21 cellular contexts compared by ENCODE assay signal in genomic region chr20:38055294-38055693, GRCh38.
"Had no signal": no experiment of that assay in that cellular context is flagged by ENCODE, and none has a peak within 500 bp of the region (broad histone marks: within the 10 kb centered on the region; RNA-seq: fewer than 3 reads in every experiment).

No MANE protein-coding gene starts in this region.

- ATAC-seq: activated T-cell treated with anti-CD3 and anti-CD28 coated beads, Interleukin-2, amount 50 U/mL, for 72 hours; gastroesophageal sphincter; heart left ventricle; left lobe of liver had no signal

- H3K9me3 Mint-ChIP-seq: activated CD4-positive, alpha-beta T cell treated with anti-CD3 and anti-CD28 coated beads, Interleukin-2, amount 10 ng/mL, durations not matched to agents 7 days and 5 days; activated T-cell treated with anti-CD3 and anti-CD28 coated beads, Interleukin-2, amount 50 U/mL, for 72 hours; endodermal cell; neural progenitor cell had no signal

- H3K4me3 ChIP-seq: ascending aorta, cardiac muscle cell, gastroesophageal sphincter, heart left ventricle, neural progenitor cell, tibial nerve, uterus had no signal

- H3K27me3 ChIP-seq: ascending aorta, cardiac muscle cell, gastroesophageal sphincter, heart left ventricle, neural progenitor cell, tibial nerve, uterus had no signal

- H3K4me3 Mint-ChIP-seq: activated CD4-positive, alpha-beta T cell treated with anti-CD3 and anti-CD28 coated beads, Interleukin-2, amount 10 ng/mL, durations not matched to agents 7 days and 5 days; activated T-cell treated with anti-CD3 and anti-CD28 coated beads, Interleukin-2, amount 50 U/mL, for 72 hours; endodermal cell; neural progenitor cell had no signal

- DNase-seq: activated CD4-positive, alpha-beta T cell treated with anti-CD3 and anti-CD28 coated beads, Interleukin-2, amount 10 ng/mL, durations not matched to agents 7 days and 5 days; activated CD8-positive, alpha-beta memory T cell treated with anti-CD3 and anti-CD28 coated beads for 24 hours; activated gamma-delta T cell; activated T-cell treated with anti-CD3 and anti-CD28 coated beads, Interleukin-2, amount 50 U/mL, for 72 hours; endodermal cell; heart left ventricle; kidney; stimulated activated CD8-positive, alpha-beta memory T cell treated with anti-CD3 and anti-CD28 coated beads, Interleukin-4, amount 100 ng/mL, for 48 hours; stimulated activated naive CD4-positive, alpha-beta T cell treated with Interleukin-2 at 50 U/mL for 16 hours; substantia nigra; T-helper 1 cell; T-helper 9 cell; uterus had no signal

- H3K27ac Mint-ChIP-seq: activated CD4-positive, alpha-beta T cell treated with anti-CD3 and anti-CD28 coated beads, Interleukin-2, amount 10 ng/mL, durations not matched to agents 7 days and 5 days; endodermal cell; neural progenitor cell; progenitor cell of endocrine pancreas had no signal

- H3K27me3 Mint-ChIP-seq: activated CD4-positive, alpha-beta T cell treated with anti-CD3 and anti-CD28 coated beads, Interleukin-2, amount 10 ng/mL, durations not matched to agents 7 days and 5 days; progenitor cell of endocrine pancreas had no signal

- H3K4me1 ChIP-seq: ascending aorta had no signal

- H3K27ac ChIP-seq: ascending aorta, epithelial cell of prostate, gastroesophageal sphincter, heart left ventricle, neural progenitor cell, tibial nerve, uterus had no signal

- H3K36me3 ChIP-seq: uterus had no signal

- H3K9me3 ChIP-seq: ascending aorta, gastroesophageal sphincter, heart left ventricle, tibial nerve, uterus had no signal
